8 cellular contexts compared by ENCODE assay signal in genomic region chr11:108647701-108648527, GRCh38. TPM values are rescaled to one million over a fixed set of nuclear protein-coding genes. Genes with fewer than 3 reads are reported as not detected.
DNase-seq lines count a peak whose midpoint lies in the region; ATAC-seq, FAIRE-seq and TF ChIP-seq lines count a peak whose summit lies in the region.

No MANE protein-coding gene starts in this region.

- TF ChIP-seq RAD21 in K562 (CRISPR knock-in tag; conservative IDR thresholded peaks at IDR 0.05 in 1 of 2, IDR thresholded peaks at IDR 0.05 in 1 of 2): peak; percentile 97 to 99

- H2AFZ ChIP-seq in K562 (ENCODE audit: low read depth, low read length): peak overlapping the region; percentile 32

- no peaks in the 10 kb centered on the region for H4K20me1 ChIP-seq in K562 (replicated peaks; ENCODE audit: control insufficient read depth, insufficient read depth, low read length)

- H3K36me3 ChIP-seq in K562 (ENCODE audit: control insufficient read depth, insufficient read depth, low read length): no peaks in the 10 kb centered on the region
- H3K36me3 ChIP-seq in small intestine (ENCODE audit: control insufficient read depth in 2 of 2, insufficient read depth in 2 of 2, low read length in 2 of 2): no peaks in the 10 kb centered on the region

- peak; percentile 88 for ATAC-seq in HG02759 (IDR thresholded peaks at IDR 0.05; ENCODE audit: unreplicated experiment)
- ATAC-seq in K562: peak; percentile 99

- H3K9me1 ChIP-seq in K562 (ENCODE audit: control insufficient read depth, insufficient read depth, low read length): no peaks in the 10 kb centered on the region

- H3K4me1 ChIP-seq in K562 (replicated peaks in 1 of 2; ENCODE audit: control insufficient read depth in 2 of 2, insufficient read depth in 2 of 2, low read length in 2 of 2): peaks cover 0 to 2% of the 10 kb centered on the region in 2 experiments; a peak in 2 of 5 replicates
- no peaks in the 10 kb centered on the region for H3K4me1 ChIP-seq in small intestine (ENCODE audit: control insufficient read depth in 2 of 2, insufficient read depth in 1 of 2, low read depth in 1 of 2, low read length in 1 of 2)

- POLR2A ChIA-PET in K562 (lab: Yijun Ruan, JAX): interaction anchor here (0.6 kb wide), 2 partner anchors 148 to 1114 kb away, joined by 3 to 6 read pairs; no protein-coding TSS in a partner anchor

- FAIRE-seq in K562 (lab: Jason Lieb, UNC) (peak; percentile 93), small intestine (lab: Jason Lieb, UNC) (no peak), frontal cortex (lab: Jason Lieb, UNC) (no peak)

- H3K27ac ChIP-seq in K562 (ENCODE audit: extremely low read depth, low read depth, low read length): no peak overlapping the region
- no peak overlapping the region for H3K27ac ChIP-seq in small intestine (ENCODE audit: low read depth in 1 of 2, low read length in 1 of 2)

- TF ChIP-seq CTCF in GM12875 (IDR thresholded peaks at IDR 0.05; ENCODE audit: borderline replicate concordance, insufficient read depth, low read depth, low read length) (peak; percentile 82), K562 (IDR thresholded peaks at IDR 0.05 in 2 of 3, conservative IDR thresholded peaks at IDR 0.05 in 1 of 3; ENCODE audit: insufficient read depth in 2 of 3, low read depth in 1 of 3, low read length in 3 of 3) (peak; percentile 83 to 93 (median 88))

- H3K27me3 ChIP-seq in K562 (ENCODE audit: control insufficient read depth in 2 of 2, insufficient read depth in 2 of 2, low read length in 2 of 2): no peaks in the 10 kb centered on the region
- no peaks in the 10 kb centered on the region for H3K27me3 ChIP-seq in small intestine (ENCODE audit: control insufficient read depth in 2 of 2, insufficient read depth in 2 of 2, low read length in 2 of 2)

- intact Hi-C loops in K562 (cut with micrococcal nuclease): loop anchor here (1.0 to 10.0 kb wide), 7 partner anchors 60 to 641 kb away; partner anchors contain the start of genes ATM, CUL5 and POGLUT3

- TF ChIP-seq EP300 in K562 (IDR thresholded peaks at IDR 0.05; ENCODE audit: low read length): no peak

- H3K4me3 ChIP-seq in GM12875 (ENCODE audit: low read depth, low read length) (no peak overlapping the region), K562 (no peak overlapping the region), small intestine (ENCODE audit: low read depth in 1 of 2, low read length in 2 of 2) (no peak overlapping the region)

- TF ChIP-seq POLR2A in K562 (conservative IDR thresholded peaks at IDR 0.05): no peak

- DNase-seq in NCI-H146 (lab: John Stamatoyannopoulos, UW) (peak; percentile 54), T-helper 9 cell (peak; percentile 49), K562 (ENCODE audit: extremely low read depth in 1 of 4, low spot score in 3 of 4) (peak; percentile 32 to 81 (median 46)), iPS DF 4.7 (ENCODE audit: extremely low read depth, low spot score) (peak; percentile 69), small intestine (peak; percentile 72), frontal cortex (ENCODE audit: low spot score in 2 of 2) (no peak)

- in situ Hi-C loops in K562 (cut with MboI): loop anchor here (10.0 kb wide), 1 partner anchor 233 kb away; no protein-coding TSS in a partner anchor

- WGBS in K562 (ENCODE audit: insufficient coverage, low coverage, missing lambda C conversion rate): 53% methylated on average over 9 of the region's 9 CpGs
- WGBS in small intestine, 3 donors: 64 to 67% (median 67%) methylated on average over 9 of the region's 9 CpGs

- no peaks in the 10 kb centered on the region for H3K79me2 ChIP-seq in K562 (ENCODE audit: control insufficient read depth, insufficient read depth, low read length)

- no TSS peak for BruUV-seq in K562 (replicated peaks; lab: Mats Ljungman, UMichigan)

- H3K4me2 ChIP-seq in K562 (ENCODE audit: insufficient read depth, low read length): no peak overlapping the region

- no peaks in the 10 kb centered on the region for H3K9me3 ChIP-seq in K562 (replicated peaks; ENCODE audit: control insufficient read depth, insufficient read depth, low read depth, low read length)
- no peaks in the 10 kb centered on the region for H3K9me3 ChIP-seq in small intestine (ENCODE audit: control insufficient read depth, low read depth)

- CTCF ChIA-PET in K562 (lab: Yijun Ruan, JAX; ENCODE audit: low intra/inter-chr PET ratio): interaction anchor here (0.5 to 2.6 kb wide), 6 partner anchors 60 to 639 kb away, joined by 3 to 9 read pairs (median 4); partner anchors contain the start of gene ACAT1

- peak overlapping the region in 1 of 2 experiments; percentile 32; a peak in 1 of 4 replicates for H3K9ac ChIP-seq in K562 (ENCODE audit: insufficient read depth in 1 of 2, low read depth in 2 of 2, low read length in 2 of 2)

TF ChIP-seq in K562, 482 proteins besides CTCF, POLR2A, EP300 and RAD21 (continues in another document):
- TF ChIP-seq KLF16 (IDR thresholded peaks at IDR 0.05) (no peak), ZZZ3 (IDR thresholded peaks at IDR 0.05) (no peak), SMARCE1 (IDR thresholded peaks at IDR 0.05) (no peak), FOXM1 (IDR thresholded peaks at IDR 0.05; ENCODE audit: low read depth) (no peak), FOXM1 (CRISPR knock-in tag; IDR thresholded peaks at IDR 0.05; ENCODE audit: low read depth) (no peak)

RNA-seq across cellular contexts. Expression of gene DDX10, which starts 17.0 kb away (rescaled TPM):
- total RNA-seq in K562 (2011; cell fraction: chromatin; rRNA removed; ENCODE audit: low replicate concordance): 29.3 and 73.7 TPM in 2 replicates
- 23.7 and 24.2 TPM in 2 replicates for total RNA-seq in K562 (2011; cell fraction: nucleolus; rRNA removed)
- 33.8 and 41.2 TPM in 2 replicates for total RNA-seq in K562 (2011; cell fraction: nucleoplasm; rRNA removed)
- total RNA-seq in K562 (2014; rRNA removed) (48.3 and 50.0 TPM in 2 replicates), K562 (2014; rRNA removed; fragmentation: Illumina TruSeq; extraction: Trizol) (77.2 and 83.6 TPM in 2 replicates), K562 (2015; rRNA removed; fragmentation: Illumina TruSeq; extraction: Trizol) (69.1 and 72.5 TPM in 2 replicates), K562 (2021) (64.6 and 66.6 TPM in 2 replicates), frontal cortex (31.4 TPM)
- polyA plus RNA-seq in K562 (2011; rRNA removed) (41.7 and 50.7 TPM in 2 replicates), K562 (2014; fragmentation: Illumina TruSeq; extraction: Trizol) (61.0 and 94.6 TPM in 2 replicates), K562 (2014; fragmentation: Nextera tagmentation; extraction: Ambion mirVana) (10 to 100 TPM; 33.9 to 40.8 TPM), K562 (2014; rRNA removed) (42.1 and 45.9 TPM in 2 replicates), small intestine (10 to 100 TPM in 1 of 3 donors, 1 to 10 TPM in 2; 7.3 to 22.0 (median 8.5) TPM)
- 30.1 and 51.2 TPM in 2 replicates for polyA plus RNA-seq in K562 (2011; cell fraction: cytosol; rRNA removed)
- polyA plus RNA-seq in K562 (2011; cell fraction: nucleus; rRNA removed): 29.6 and 31.2 TPM in 2 replicates
- polyA plus RNA-seq in K562 (2012): 17.6 and 41.4 TPM in 2 replicates
- polyA minus RNA-seq in K562 (2011; rRNA and poly(A)+ RNA removed): 105 and 107 TPM in 2 replicates
- polyA minus RNA-seq in K562 (2011; cell fraction: cytosol; rRNA and poly(A)+ RNA removed): 33.5 and 34.0 TPM in 2 replicates
- 47.0 and 54.5 TPM in 2 replicates for polyA minus RNA-seq in K562 (2011; cell fraction: nucleus; rRNA and poly(A)+ RNA removed)

RNA-seq across cellular contexts. Expression of gene EXPH5, which starts 54.3 kb away (rescaled TPM):
- total RNA-seq in K562 (2011; cell fraction: chromatin; rRNA removed; ENCODE audit: low replicate concordance): 3.2 and 15.6 TPM in 2 replicates
- total RNA-seq in K562 (2011; cell fraction: nucleolus; rRNA removed): 2.0 and 4.3 TPM in 2 replicates
- total RNA-seq in K562 (2011; cell fraction: nucleoplasm; rRNA removed): 5.7 and 8.6 TPM in 2 replicates
- total RNA-seq in K562 (2014; rRNA removed) (4.2 TPM in 2 replicates), K562 (2014; rRNA removed; fragmentation: Illumina TruSeq; extraction: Trizol) (6.1 and 7.3 TPM in 2 replicates), K562 (2015; rRNA removed; fragmentation: Illumina TruSeq; extraction: Trizol) (5.6 and 5.7 TPM in 2 replicates), K562 (2021) (6.8 and 8.5 TPM in 2 replicates), frontal cortex (under 0.01 TPM)
- polyA plus RNA-seq in K562 (2011; rRNA removed) (4.8 and 6.2 TPM in 2 replicates), K562 (2014; fragmentation: Illumina TruSeq; extraction: Trizol) (1.8 and 2.0 TPM in 2 replicates), K562 (2014; fragmentation: Nextera tagmentation; extraction: Ambion mirVana) (1 to 10 TPM; 1.3 to 4.8 TPM), K562 (2014; rRNA removed) (2.4 and 2.6 TPM in 2 replicates), small intestine (under 1 TPM; 0.22 to 0.94 (median 0.27) TPM)
- 1.4 and 2.8 TPM in 2 replicates for polyA plus RNA-seq in K562 (2011; cell fraction: cytosol; rRNA removed)
- 3.5 and 6.0 TPM in 2 replicates for polyA plus RNA-seq in K562 (2011; cell fraction: nucleus; rRNA removed)
- 0.48 and 0.76 TPM in 2 replicates for polyA plus RNA-seq in K562 (2012)
- 16.7 and 23.8 TPM in 2 replicates for polyA minus RNA-seq in K562 (2011; rRNA and poly(A)+ RNA removed)
- 6.1 and 6.3 TPM in 2 replicates for polyA minus RNA-seq in K562 (2011; cell fraction: cytosol; rRNA and poly(A)+ RNA removed)
- 4.2 and 12.2 TPM in 2 replicates for polyA minus RNA-seq in K562 (2011; cell fraction: nucleus; rRNA and poly(A)+ RNA removed)

Comparison
In these comparisons a context has a peak if more than half of its experiments do, and no peak if none do; other contexts are left out.
1. DNase-seq: peak in NCI-H146 (single experiment), T-helper 9 cell (single experiment), K562 (4 of 4), iPS DF 4.7 (single experiment) and small intestine (single experiment); none in frontal cortex (0 of 2).